Comparison of ENCODE assay signal across 1 cellular context in genomic region chr1:232599178-232600041, GRCh38.
TF ChIP-seq lines count a peak whose summit lies in the region.

No MANE protein-coding gene starts in this region.

TF ChIP-seq in K562, 482 proteins besides CTCF, POLR2A, EP300 and RAD21 (continued from another document and continues in another):
- TF ChIP-seq PREB (CRISPR knock-in tag; IDR thresholded peaks at IDR 0.05) (no peak), TAF15 (IDR thresholded peaks at IDR 0.05; ENCODE audit: low read depth, low read length) (no peak), NR4A1 (CRISPR knock-in tag; IDR thresholded peaks at IDR 0.05) (no peak), NR4A1 (tag; IDR thresholded peaks at IDR 0.05) (0 out of 2 replicates have a peak, but pooled peaks have one; percentile 50), RBFOX2 (IDR thresholded peaks at IDR 0.05; ENCODE audit: low read depth, low read length) (0 out of 2 replicates have a peak, but pooled peaks have one; percentile 11), FOXM1 (IDR thresholded peaks at IDR 0.05; ENCODE audit: low read depth) (no peak), FOXM1 (CRISPR knock-in tag; IDR thresholded peaks at IDR 0.05; ENCODE audit: low read depth) (no peak), USF1 (CRISPR knock-in tag; IDR thresholded peaks at IDR 0.05) (no peak), NCOA1 (IDR thresholded peaks at IDR 0.05; ENCODE audit: low read depth) (no peak), ZBTB17 (CRISPR knock-in tag; IDR thresholded peaks at IDR 0.05) (no peak), MAFG (tag; conservative IDR thresholded peaks at IDR 0.05) (no peak), BRF1 (IDR thresholded peaks at IDR 0.05; ENCODE audit: borderline replicate concordance, extremely low read depth, insufficient read length) (no peak), ZNF239 (CRISPR knock-in tag; IDR thresholded peaks at IDR 0.05) (peak; percentile 17; the same call in 1 of the 2 replicates), ZNF24 (IDR thresholded peaks at IDR 0.05) (no peak), CTBP1 (IDR thresholded peaks at IDR 0.05; ENCODE audit: borderline replicate concordance) (peak; percentile 43; the same call in 1 of the 2 replicates), CEBPB (tag; IDR thresholded peaks at IDR 0.05) (peak; percentile 55; the same call in 1 of the 2 replicates), ETS2 (tag; IDR thresholded peaks at IDR 0.05; ENCODE audit: borderline replicate concordance, poor library complexity, severe bottlenecking) (no peak), KLF16 (IDR thresholded peaks at IDR 0.05) (no peak), CUX1 (CRISPR knock-in tag; IDR thresholded peaks at IDR 0.05) (no peak), GABPA (tag; conservative IDR thresholded peaks at IDR 0.05; ENCODE audit: low read depth) (peak; percentile 73), NKRF (IDR thresholded peaks at IDR 0.05; ENCODE audit: borderline replicate concordance) (no peak), KDM5B (IDR thresholded peaks at IDR 0.05; ENCODE audit: insufficient replicate concordance, low read depth, low read length) (no peak), TCF7L2 (IDR thresholded peaks at IDR 0.05; ENCODE audit: low read depth, low read length) (no peak), TARDBP (IDR thresholded peaks at IDR 0.05) (no peak), GABPB2 (CRISPR knock-in tag; conservative IDR thresholded peaks at IDR 0.05) (no peak), ZNF175 (CRISPR knock-in tag; IDR thresholded peaks at IDR 0.05; ENCODE audit: low read depth) (peak; percentile 68; the same call in 1 of the 2 replicates), JUND (IDR thresholded peaks at IDR 0.05; ENCODE audit: borderline replicate concordance, low read depth, low read length) (peak; percentile 67), JUND (tag; IDR thresholded peaks at IDR 0.05; ENCODE audit: borderline replicate concordance, low read depth, low read length) (no peak), ZNF77 (CRISPR knock-in tag; IDR thresholded peaks at IDR 0.05) (no peak), XRCC5 (IDR thresholded peaks at IDR 0.05; ENCODE audit: low read depth, low read length) (no peak), MCM3 (IDR thresholded peaks at IDR 0.05) (no peak)
- TF ChIP-seq, protein P1, sequence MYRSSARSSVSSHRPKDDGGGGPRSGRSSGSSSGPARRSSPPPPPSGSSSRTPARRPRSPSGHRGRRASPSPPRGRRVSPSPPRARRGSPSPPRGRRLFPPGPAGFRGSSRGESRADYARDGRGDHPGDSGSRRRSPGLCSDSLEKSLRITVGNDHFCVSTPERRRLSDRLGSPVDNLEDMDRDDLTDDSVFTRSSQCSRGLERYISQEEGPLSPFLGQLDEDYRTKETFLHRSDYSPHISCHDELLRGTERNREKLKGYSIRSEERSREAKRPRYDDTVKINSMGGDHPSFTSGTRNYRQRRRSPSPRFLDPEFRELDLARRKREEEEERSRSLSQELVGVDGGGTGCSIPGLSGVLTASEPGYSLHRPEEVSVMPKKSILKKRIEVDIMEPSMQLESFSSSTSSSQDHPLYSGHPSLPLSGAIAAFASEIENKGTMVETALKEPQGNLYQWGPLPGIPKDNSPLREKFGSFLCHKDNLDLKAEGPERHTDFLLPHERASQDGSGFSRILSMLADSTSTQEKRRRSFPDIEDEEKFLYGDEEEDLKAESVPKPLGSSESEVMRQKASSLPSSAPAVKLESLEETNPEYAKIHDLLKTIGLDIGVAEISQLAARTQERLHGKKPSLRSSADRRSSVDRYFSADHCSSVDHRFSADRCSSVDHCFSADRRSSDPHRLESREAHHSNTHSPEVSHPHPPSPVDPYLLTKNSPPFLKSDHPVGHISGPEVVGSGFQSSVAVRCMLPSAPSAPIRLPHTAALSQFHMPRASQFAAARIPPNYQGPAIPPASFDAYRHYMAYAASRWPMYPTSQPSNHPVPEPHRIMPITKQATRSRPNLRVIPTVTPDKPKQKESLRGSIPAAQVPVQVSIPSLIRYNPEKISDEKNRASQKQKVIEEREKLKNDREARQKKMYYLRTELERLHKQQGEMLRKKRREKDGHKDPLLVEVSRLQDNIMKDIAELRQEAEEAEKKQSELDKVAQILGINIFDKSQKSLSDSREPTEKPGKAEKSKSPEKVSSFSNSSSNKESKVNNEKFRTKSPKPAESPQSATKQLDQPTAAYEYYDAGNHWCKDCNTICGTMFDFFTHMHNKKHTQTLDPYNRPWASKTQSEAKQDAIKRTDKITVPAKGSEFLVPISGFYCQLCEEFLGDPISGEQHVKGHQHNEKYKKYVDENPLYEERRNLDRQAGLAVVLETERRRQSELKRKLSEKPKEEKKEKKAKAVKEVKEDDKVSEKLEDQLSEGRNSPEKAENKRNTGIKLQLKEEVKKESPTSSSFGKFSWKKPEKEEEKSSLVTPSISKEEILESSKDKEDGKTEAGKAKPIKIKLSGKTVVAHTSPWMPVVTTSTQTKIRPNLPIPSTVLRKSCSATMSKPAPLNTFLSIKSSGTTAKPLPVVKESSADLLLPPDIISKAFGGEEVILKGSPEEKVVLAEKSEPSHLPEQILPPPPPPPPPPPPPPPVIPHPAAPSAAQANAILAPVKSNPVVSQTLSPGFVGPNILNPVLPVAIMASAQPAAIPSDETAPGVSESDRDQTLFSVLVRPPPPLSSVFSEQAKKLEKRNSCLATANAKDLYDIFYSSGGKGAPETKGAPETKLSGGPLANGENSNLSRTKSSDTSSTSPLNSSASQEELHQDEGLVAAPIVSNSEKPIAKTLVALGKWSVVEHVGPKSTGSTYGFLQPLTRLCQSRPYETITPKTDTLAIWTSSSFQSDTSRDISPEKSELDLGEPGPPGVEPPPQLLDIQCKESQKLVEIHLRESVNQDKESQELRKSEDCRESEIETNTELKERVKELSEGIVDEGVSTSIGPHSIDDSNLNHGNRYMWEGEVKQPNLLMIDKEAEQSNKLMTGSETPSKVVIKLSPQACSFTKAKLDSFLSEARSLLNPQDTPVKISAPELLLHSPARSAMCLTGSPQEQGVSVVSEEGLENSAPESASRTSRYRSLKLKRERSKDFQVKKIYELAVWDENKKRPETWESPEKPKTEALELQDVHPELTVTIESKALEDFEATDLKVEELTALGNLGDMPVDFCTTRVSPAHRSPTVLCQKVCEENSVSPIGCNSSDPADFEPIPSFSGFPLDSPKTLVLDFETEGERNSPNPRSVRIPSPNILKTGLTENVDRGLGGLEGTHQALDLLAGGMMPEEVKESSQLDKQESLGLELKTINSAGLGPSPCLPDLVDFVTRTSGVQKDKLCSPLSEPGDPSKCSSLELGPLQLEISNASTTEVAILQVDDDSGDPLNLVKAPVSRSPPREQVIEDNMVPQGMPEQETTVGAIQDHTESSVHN (IDR thresholded peaks at IDR 0.05; ENCODE audit: borderline replicate concordance in 1 of 2, low read depth in 1 of 2), result no peak
- TF ChIP-seq, protein P2, sequence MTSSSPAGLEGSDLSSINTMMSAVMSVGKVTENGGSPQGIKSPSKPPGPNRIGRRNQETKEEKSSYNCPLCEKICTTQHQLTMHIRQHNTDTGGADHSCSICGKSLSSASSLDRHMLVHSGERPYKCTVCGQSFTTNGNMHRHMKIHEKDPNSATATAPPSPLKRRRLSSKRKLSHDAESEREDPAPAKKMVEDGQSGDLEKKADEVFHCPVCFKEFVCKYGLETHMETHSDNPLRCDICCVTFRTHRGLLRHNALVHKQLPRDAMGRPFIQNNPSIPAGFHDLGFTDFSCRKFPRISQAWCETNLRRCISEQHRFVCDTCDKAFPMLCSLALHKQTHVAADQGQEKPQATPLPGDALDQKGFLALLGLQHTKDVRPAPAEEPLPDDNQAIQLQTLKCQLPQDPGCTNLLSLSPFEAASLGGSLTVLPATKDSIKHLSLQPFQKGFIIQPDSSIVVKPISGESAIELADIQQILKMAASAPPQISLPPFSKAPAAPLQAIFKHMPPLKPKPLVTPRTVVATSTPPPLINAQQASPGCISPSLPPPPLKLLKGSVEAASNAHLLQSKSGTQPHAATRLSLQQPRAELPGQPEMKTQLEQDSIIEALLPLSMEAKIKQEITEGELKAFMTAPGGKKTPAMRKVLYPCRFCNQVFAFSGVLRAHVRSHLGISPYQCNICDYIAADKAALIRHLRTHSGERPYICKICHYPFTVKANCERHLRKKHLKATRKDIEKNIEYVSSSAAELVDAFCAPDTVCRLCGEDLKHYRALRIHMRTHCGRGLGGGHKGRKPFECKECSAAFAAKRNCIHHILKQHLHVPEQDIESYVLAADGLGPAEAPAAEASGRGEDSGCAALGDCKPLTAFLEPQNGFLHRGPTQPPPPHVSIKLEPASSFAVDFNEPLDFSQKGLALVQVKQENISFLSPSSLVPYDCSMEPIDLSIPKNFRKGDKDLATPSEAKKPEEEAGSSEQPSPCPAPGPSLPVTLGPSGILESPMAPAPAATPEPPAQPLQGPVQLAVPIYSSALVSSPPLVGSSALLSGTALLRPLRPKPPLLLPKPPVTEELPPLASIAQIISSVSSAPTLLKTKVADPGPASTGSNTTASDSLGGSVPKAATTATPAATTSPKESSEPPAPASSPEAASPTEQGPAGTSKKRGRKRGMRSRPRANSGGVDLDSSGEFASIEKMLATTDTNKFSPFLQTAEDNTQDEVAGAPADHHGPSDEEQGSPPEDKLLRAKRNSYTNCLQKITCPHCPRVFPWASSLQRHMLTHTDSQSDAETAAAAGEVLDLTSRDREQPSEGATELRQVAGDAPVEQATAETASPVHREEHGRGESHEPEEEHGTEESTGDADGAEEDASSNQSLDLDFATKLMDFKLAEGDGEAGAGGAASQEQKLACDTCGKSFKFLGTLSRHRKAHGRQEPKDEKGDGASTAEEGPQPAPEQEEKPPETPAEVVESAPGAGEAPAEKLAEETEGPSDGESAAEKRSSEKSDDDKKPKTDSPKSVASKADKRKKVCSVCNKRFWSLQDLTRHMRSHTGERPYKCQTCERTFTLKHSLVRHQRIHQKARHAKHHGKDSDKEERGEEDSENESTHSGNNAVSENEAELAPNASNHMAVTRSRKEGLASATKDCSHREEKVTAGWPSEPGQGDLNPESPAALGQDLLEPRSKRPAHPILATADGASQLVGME (CRISPR knock-in tag; IDR thresholded peaks at IDR 0.05), result peak; percentile 73; the same call in 1 of the 2 replicates
- TF ChIP-seq, protein P3, sequence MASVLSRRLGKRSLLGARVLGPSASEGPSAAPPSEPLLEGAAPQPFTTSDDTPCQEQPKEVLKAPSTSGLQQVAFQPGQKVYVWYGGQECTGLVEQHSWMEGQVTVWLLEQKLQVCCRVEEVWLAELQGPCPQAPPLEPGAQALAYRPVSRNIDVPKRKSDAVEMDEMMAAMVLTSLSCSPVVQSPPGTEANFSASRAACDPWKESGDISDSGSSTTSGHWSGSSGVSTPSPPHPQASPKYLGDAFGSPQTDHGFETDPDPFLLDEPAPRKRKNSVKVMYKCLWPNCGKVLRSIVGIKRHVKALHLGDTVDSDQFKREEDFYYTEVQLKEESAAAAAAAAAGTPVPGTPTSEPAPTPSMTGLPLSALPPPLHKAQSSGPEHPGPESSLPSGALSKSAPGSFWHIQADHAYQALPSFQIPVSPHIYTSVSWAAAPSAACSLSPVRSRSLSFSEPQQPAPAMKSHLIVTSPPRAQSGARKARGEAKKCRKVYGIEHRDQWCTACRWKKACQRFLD (CRISPR knock-in tag; IDR thresholded peaks at IDR 0.05), result no peak; the same call in 1 of the 2 replicates
